Comparison of ENCODE assay signal across 29 cellular contexts in genomic region chr14:56810850-56811595, GRCh38. TPM values are rescaled to one million over a fixed set of nuclear protein-coding genes. Genes with fewer than 3 reads are reported as not detected.
DNase-seq lines count a peak whose midpoint lies in the region; ATAC-seq and TF ChIP-seq lines count a peak whose summit lies in the region.
"Had no signal": no experiment of that assay in that cellular context is flagged by ENCODE, and none has a peak within 500 bp of the region (broad histone marks: within the 10 kb centered on the region; RNA-seq: fewer than 3 reads in every experiment).

No MANE protein-coding gene starts in this region.

- WGBS in gastroesophageal sphincter (ENCODE audit: low coverage in 1 of 2), 2 donors = 4 to 13% methylated on average over 8 to 30 of the region's 31 CpGs

- H3K4me3 Mint-ChIP-seq in T-helper 2 cell treated with Interferon-gamma antibody and Interleukin-4, amounts not matched to agents 5 μg/mL and 100 μg/mL, for 36 hours = no peak overlapping the region
- H3K4me3 Mint-ChIP-seq in naive thymus-derived CD8-positive, alpha-beta T cell = peak overlapping the region in 6 of 10 donors; percentile 10 to 66 (median 34)
- H3K4me3 Mint-ChIP-seq: activated T-cell treated with anti-CD3 and anti-CD28 coated beads, Interleukin-2, amount 50 U/mL, for 4 hours; natural killer cell treated with Interleukin-12 subunit alpha and Interleukin-12 subunit beta and Interleukin-15 and Interleukin-18, amount 100 ng/mL, for 72 hours had no signal

- H3K27me3 Mint-ChIP-seq in T-helper 2 cell treated with Interferon-gamma antibody and Interleukin-4, amounts not matched to agents 5 μg/mL and 100 μg/mL, for 36 hours (ENCODE audit: low read depth) = peaks cover 83% of the 10 kb centered on the region
- peaks cover 54 to 90% (median 71%) of the 10 kb centered on the region in 5 donors for H3K27me3 Mint-ChIP-seq in naive thymus-derived CD8-positive, alpha-beta T cell

- no peak for DNase-seq in T-helper 2 cell treated with Interferon-gamma antibody and Interleukin-4, amounts not matched to agents 5 μg/mL and 100 μg/mL, for 36 hours (ENCODE audit: low spot score)
- no peak for DNase-seq in T-helper 2 cell
- DNase-seq in cerebellar cortex (ENCODE audit: low spot score) = peak; percentile 44
- no peak for DNase-seq in naive thymus-derived CD8-positive, alpha-beta T cell
- no peak for DNase-seq in UCSD-AML1 (lab: John Stamatoyannopoulos, UW; ENCODE audit: unreplicated experiment)
- DNase-seq in ecto neural progenitor cell (ENCODE audit: low spot score) = no peak
- DNase-seq: activated T-cell treated with anti-CD3 and anti-CD28 coated beads, Interleukin-2, amount 50 U/mL, for 4 hours; DMS 273 treated with DMSO at 0.1 percent for 48 hours; effector CD4-positive, alpha-beta T cell; esophagus squamous epithelium; GF-D8; islet precursor cell; Kasumi-1; mesenchymal stem cell; NCI-H1105 treated with DMSO at 0.1 percent for 48 hours; NCI-H2107; NCI-H748 treated with DMSO at 0.1 percent for 48 hours; psoas muscle; stimulated activated CD4-positive, alpha-beta T cell treated with anti-CD3 and anti-CD28 coated beads, Interleukin-12 subunit alpha, Interleukin-12 subunit beta, amount 100 ng/mL, for 4 hours had no signal

- H3K36me3 Mint-ChIP-seq in T-helper 2 cell treated with Interferon-gamma antibody and Interleukin-4, amounts not matched to agents 5 μg/mL and 100 μg/mL, for 36 hours (ENCODE audit: low read depth) = peaks cover 7% of the 10 kb centered on the region
- peaks cover 3 to 27% (median 8%) of the 10 kb centered on the region in 3 donors for H3K36me3 Mint-ChIP-seq in naive thymus-derived CD8-positive, alpha-beta T cell

- TF ChIP-seq EP300 in gastroesophageal sphincter (IDR thresholded peaks at IDR 0.05) = no peak

- TF ChIP-seq POLR2A in gastroesophageal sphincter (IDR thresholded peaks at IDR 0.05) = no peak

- no peak overlapping the region for H3K27ac ChIP-seq in HUES48 (ENCODE audit: low read depth, low read length)
- H3K27ac ChIP-seq in gastroesophageal sphincter = no peak overlapping the region
- H3K27ac ChIP-seq: BLaER1, cardiac muscle cell, esophagus squamous epithelium, psoas muscle had no signal

- peaks cover 8% of the 10 kb centered on the region for H3K4me1 Mint-ChIP-seq in T-helper 2 cell treated with Interferon-gamma antibody and Interleukin-4, amounts not matched to agents 5 μg/mL and 100 μg/mL, for 36 hours (ENCODE audit: low read depth)
- peaks cover 12 to 41% (median 28%) of the 10 kb centered on the region in 4 donors for H3K4me1 Mint-ChIP-seq in naive thymus-derived CD8-positive, alpha-beta T cell

- H3K9me3 ChIP-seq in HUES48 (ENCODE audit: control insufficient read depth, insufficient read depth, low read length) = no peaks in the 10 kb centered on the region
- H3K9me3 ChIP-seq in gastroesophageal sphincter = no peaks in the 10 kb centered on the region
- H3K9me3 ChIP-seq: psoas muscle had no signal

- peak overlapping the region; percentile 62 for H3K27ac Mint-ChIP-seq in T-helper 2 cell treated with Interferon-gamma antibody and Interleukin-4, amounts not matched to agents 5 μg/mL and 100 μg/mL, for 36 hours
- H3K27ac Mint-ChIP-seq in naive thymus-derived CD8-positive, alpha-beta T cell = no peak overlapping the region

- H3K4me3 ChIP-seq in HUES48 (ENCODE audit: low read depth, low read length) (peak overlapping the region; percentile 65), gastroesophageal sphincter (no peak overlapping the region)
- H3K4me3 ChIP-seq: BLaER1, cardiac muscle cell, esophagus squamous epithelium, GM12878, psoas muscle had no signal

- POLR2A ChIA-PET in naive thymus-derived CD8-positive, alpha-beta T cell (lab: Charles Lee) = no interaction called here

- H3K4me1 ChIP-seq in HUES48 (ENCODE audit: control insufficient read depth, insufficient read depth, low read length) = peaks cover 71% of the 10 kb centered on the region
- peaks cover 0 to 35% (median 15%) of the 10 kb centered on the region in 3 donors for H3K4me1 ChIP-seq in gastroesophageal sphincter

- no peak for ATAC-seq in naive thymus-derived CD8-positive, alpha-beta T cell
- no peak for ATAC-seq in gastroesophageal sphincter
- ATAC-seq: activated T-cell treated with anti-CD3 and anti-CD28 coated beads, Interleukin-2, amount 50 U/mL, for 4 hours; GM12878; natural killer cell treated with Interleukin-12 subunit alpha and Interleukin-12 subunit beta and Interleukin-15 and Interleukin-18, amount 100 ng/mL, for 72 hours; Panc1; psoas muscle had no signal

- TF ChIP-seq CTCF in gastroesophageal sphincter (IDR thresholded peaks at IDR 0.05) = no peak

- H3K9me3 Mint-ChIP-seq in T-helper 2 cell treated with Interferon-gamma antibody and Interleukin-4, amounts not matched to agents 5 μg/mL and 100 μg/mL, for 36 hours = peaks cover 8% of the 10 kb centered on the region
- peaks cover 0 to 33% (median 14%) of the 10 kb centered on the region in 9 donors for H3K9me3 Mint-ChIP-seq in naive thymus-derived CD8-positive, alpha-beta T cell
- H3K9me3 Mint-ChIP-seq: activated T-cell treated with anti-CD3 and anti-CD28 coated beads, Interleukin-2, amount 50 U/mL, for 4 hours; natural killer cell treated with Interleukin-12 subunit alpha and Interleukin-12 subunit beta and Interleukin-15 and Interleukin-18, amount 100 ng/mL, for 72 hours had no signal

- H3K27me3 ChIP-seq in HUES48 (ENCODE audit: control insufficient read depth, insufficient read depth, low read length) (peaks cover 91% of the 10 kb centered on the region), gastroesophageal sphincter (peaks cover 100% of the 10 kb centered on the region)

- no peak overlapping the region for H3K9ac ChIP-seq in HUES48 (ENCODE audit: low read depth, low read length)
- H3K9ac ChIP-seq: BLaER1 had no signal

- H3K36me3 ChIP-seq in HUES48 (ENCODE audit: control insufficient read depth, insufficient read depth, low read length) (no peaks in the 10 kb centered on the region), gastroesophageal sphincter (no peaks in the 10 kb centered on the region)
- H3K36me3 ChIP-seq: BLaER1, cardiac muscle cell, esophagus squamous epithelium had no signal

RNA-seq across cellular contexts. Expression of gene OTX2, which starts 0.7 kb away (rescaled TPM):
- not detected for total RNA-seq in naive thymus-derived CD8-positive, alpha-beta T cell
- polyA plus RNA-seq in naive thymus-derived CD8-positive, alpha-beta T cell = not detected
- total RNA-seq in gastroesophageal sphincter = not detected
- total RNA-seq: A172; activated T-cell treated with anti-CD3 and anti-CD28 coated beads, Interleukin-2, amount 50 U/mL, for 4 hours; esophagus squamous epithelium; GM12878; natural killer cell treated with Interleukin-12 subunit alpha and Interleukin-12 subunit beta and Interleukin-15 and Interleukin-18, amount 100 ng/mL, for 72 hours; psoas muscle; SK-MEL-5 had no signal
- polyA plus RNA-seq: adipose tissue, GM12878, psoas muscle had no signal
